In genomic region chr16:68372381-68372720, GRCh38 we compare ENCODE assay signal across 23 cellular contexts.
"Had no signal": no experiment of that assay in that cellular context is flagged by ENCODE, and none has a peak within 500 bp of the region (broad histone marks: within the 10 kb centered on the region; RNA-seq: fewer than 3 reads in every experiment).

No MANE protein-coding gene starts in this region.

- H3K27me3 ChIP-seq: dorsolateral prefrontal cortex, gastrocnemius medialis, left lung had no signal

- DNase-seq: dermis blood vessel endothelial cell; effector CD4-positive, alpha-beta T cell; effector memory CD4-positive, alpha-beta T cell; erythroblast; esophagus squamous epithelium; foreskin fibroblast; foreskin melanocyte; gastrocnemius medialis; glutamatergic neuron; head of caudate nucleus; heart right ventricle; hippocampal formation; left cardiac atrium; left ventricle myocardium superior; mesendoderm; midbrain had no signal

- H3K27ac ChIP-seq: coronary artery, epithelial cell of prostate, esophagus squamous epithelium, gastrocnemius medialis, heart right ventricle, left lung, lower lobe of right lung had no signal

- H3K4me3 Mint-ChIP-seq: memory B cell had no signal

- ATAC-seq: esophagus mucosa, gastrocnemius medialis, heart right ventricle, left cardiac atrium, left lung, left ventricle myocardium superior, lower lobe of right lung had no signal

- H3K4me3 ChIP-seq: coronary artery, dorsolateral prefrontal cortex, esophagus squamous epithelium, gastrocnemius medialis, heart right ventricle, left lung, lower lobe of right lung had no signal

- H3K27me3 Mint-ChIP-seq: memory B cell had no signal

- H3K36me3 ChIP-seq: esophagus squamous epithelium, gastrocnemius medialis, heart right ventricle, left lung, lower lobe of right lung had no signal

- H3K27ac Mint-ChIP-seq: memory B cell had no signal

- H3K9me3 ChIP-seq: esophagus squamous epithelium, gastrocnemius medialis, heart right ventricle, left lung, lower lobe of right lung had no signal

- H3K36me3 Mint-ChIP-seq: memory B cell had no signal

- H3K4me1 ChIP-seq: lower lobe of right lung had no signal

- H3K9me3 Mint-ChIP-seq: memory B cell had no signal
